Comparison of ENCODE assay signal across 29 cellular contexts in the genomic region with DNA sequence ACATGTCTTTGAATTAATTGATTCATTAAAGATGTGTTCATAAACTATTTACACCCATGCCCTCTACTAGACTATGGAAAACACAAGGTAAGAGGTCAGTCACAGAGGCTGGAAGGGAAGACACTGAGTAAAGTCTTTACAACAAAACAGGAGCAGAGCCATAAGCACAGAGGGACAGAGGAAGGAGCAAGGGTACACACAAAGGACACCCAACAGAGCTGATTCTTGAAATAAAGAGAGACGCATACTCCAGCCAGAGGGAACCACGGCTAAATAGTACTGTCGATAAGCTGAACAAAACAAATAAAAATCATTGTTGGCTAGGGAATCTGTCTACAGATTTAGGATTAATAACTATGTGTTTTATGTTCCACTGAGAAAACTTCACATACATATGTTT.
"Had no signal": no experiment of that assay in that cellular context is flagged by ENCODE, and none has a peak within 500 bp of the region (broad histone marks: within the 10 kb centered on the region; RNA-seq: fewer than 3 reads in every experiment).

No MANE protein-coding gene starts in this region.

- H3K27me3 Mint-ChIP-seq: activated CD4-positive, alpha-beta memory T cell treated with anti-CD3 and anti-CD28 coated beads, Interleukin-2, amount 10 ng/mL, durations not matched to agents 7 days and 5 days; activated naive CD8-positive, alpha-beta T cell treated with anti-CD3 and anti-CD28 coated beads, Interleukin-2, amount 10 ng/mL, durations not matched to agents 7 days and 5 days; central memory CD8-positive, alpha-beta T cell; memory B cell; stimulated activated naive CD8-positive, alpha-beta T cell treated with anti-CD3 and anti-CD28 coated beads, Interleukin-15, Interleukin-2, amounts not matched to agents 100 ng/mL and 50 ng/mL, for 24 hours had no signal

- H3K4me1 Mint-ChIP-seq: activated CD4-positive, alpha-beta memory T cell treated with anti-CD3 and anti-CD28 coated beads, Interleukin-2, amount 10 ng/mL, durations not matched to agents 7 days and 5 days; activated naive CD8-positive, alpha-beta T cell treated with anti-CD3 and anti-CD28 coated beads, Interleukin-2, amount 10 ng/mL, durations not matched to agents 7 days and 5 days; central memory CD8-positive, alpha-beta T cell; memory B cell; naive thymus-derived CD4-positive, alpha-beta T cell; T-helper 17 cell had no signal

- H3K4me3 ChIP-seq: breast epithelium, mucosa of descending colon, pancreas, psoas muscle, thyroid gland, upper lobe of right lung had no signal

- DNase-seq: activated CD4-positive, alpha-beta memory T cell treated with anti-CD3 and anti-CD28 coated beads, Interleukin-2, amount 10 ng/mL, durations not matched to agents 7 days and 5 days; activated CD4-positive, alpha-beta T cell treated with anti-CD3 and anti-CD28 coated beads for 48 hours; activated effector memory CD4-positive, alpha-beta T cell treated with Interleukin-2 at 50 U/mL for 16 hours; activated naive CD4-positive, alpha-beta T cell treated with anti-CD3 and anti-CD28 coated beads for 36 hours; activated naive CD8-positive, alpha-beta T cell treated with anti-CD3 and anti-CD28 coated beads, Interleukin-2, amount 10 ng/mL, durations not matched to agents 7 days and 5 days; activated T-cell treated with anti-CD3 and anti-CD28 coated beads, Interleukin-2, amount 50 U/mL, for 72 hours; effector memory CD4-positive, alpha-beta T cell; hypothalamus; islet precursor cell; left cardiac atrium; mucosa of descending colon; naive thymus-derived CD4-positive, alpha-beta T cell; pancreas; psoas muscle; right cardiac atrium; stimulated activated CD4-positive, alpha-beta T cell treated with anti-CD3 and anti-CD28 coated beads, Interleukin-1b, Interleukin-23, amount 100 ng/mL, for 48 hours; substantia nigra; SW 1271; T-helper 17 cell; thyroid gland; upper lobe of right lung had no signal

- H3K36me3 ChIP-seq: breast epithelium, pancreas, thyroid gland, upper lobe of right lung had no signal

- H3K9me3 ChIP-seq: breast epithelium, mucosa of descending colon, pancreas, psoas muscle, thyroid gland, upper lobe of right lung had no signal

- ATAC-seq: activated T-cell treated with anti-CD3 and anti-CD28 coated beads, Interleukin-2, amount 50 U/mL, for 72 hours; esophagus mucosa; left cardiac atrium; naive thymus-derived CD4-positive, alpha-beta T cell; pancreas; psoas muscle; right cardiac atrium; T-helper 17 cell; upper lobe of right lung had no signal

- H3K9me3 Mint-ChIP-seq: activated CD4-positive, alpha-beta memory T cell treated with anti-CD3 and anti-CD28 coated beads, Interleukin-2, amount 10 ng/mL, durations not matched to agents 7 days and 5 days; activated naive CD4-positive, alpha-beta T cell treated with anti-CD3 and anti-CD28 coated beads for 36 hours; activated naive CD8-positive, alpha-beta T cell treated with anti-CD3 and anti-CD28 coated beads, Interleukin-2, amount 10 ng/mL, durations not matched to agents 7 days and 5 days; activated T-cell treated with anti-CD3 and anti-CD28 coated beads, Interleukin-2, amount 50 U/mL, for 72 hours; central memory CD8-positive, alpha-beta T cell; memory B cell; stimulated activated naive CD8-positive, alpha-beta T cell treated with anti-CD3 and anti-CD28 coated beads, Interleukin-15, Interleukin-2, amounts not matched to agents 100 ng/mL and 50 ng/mL, for 24 hours had no signal

- H3K36me3 Mint-ChIP-seq: activated naive CD8-positive, alpha-beta T cell treated with anti-CD3 and anti-CD28 coated beads, Interleukin-2, amount 10 ng/mL, durations not matched to agents 7 days and 5 days; memory B cell; naive thymus-derived CD4-positive, alpha-beta T cell had no signal

- FAIRE-seq: colon, endothelial cell of umbilical vein, frontal cortex, pancreas had no signal

- H3K27ac ChIP-seq: breast epithelium, pancreas, psoas muscle, thyroid gland, upper lobe of right lung had no signal

- H3K27me3 ChIP-seq: breast epithelium, pancreas, thyroid gland, upper lobe of right lung had no signal

- H3K27ac Mint-ChIP-seq: activated CD4-positive, alpha-beta memory T cell treated with anti-CD3 and anti-CD28 coated beads, Interleukin-2, amount 10 ng/mL, durations not matched to agents 7 days and 5 days; activated naive CD4-positive, alpha-beta T cell treated with anti-CD3 and anti-CD28 coated beads for 36 hours; activated naive CD8-positive, alpha-beta T cell treated with anti-CD3 and anti-CD28 coated beads, Interleukin-2, amount 10 ng/mL, durations not matched to agents 7 days and 5 days; activated T-cell treated with anti-CD3 and anti-CD28 coated beads, Interleukin-2, amount 50 U/mL, for 72 hours; memory B cell; naive thymus-derived CD4-positive, alpha-beta T cell; stimulated activated naive CD8-positive, alpha-beta T cell treated with anti-CD3 and anti-CD28 coated beads, Interleukin-15, Interleukin-2, amounts not matched to agents 100 ng/mL and 50 ng/mL, for 24 hours; T-helper 17 cell had no signal

- H3K4me3 Mint-ChIP-seq: activated CD4-positive, alpha-beta memory T cell treated with anti-CD3 and anti-CD28 coated beads, Interleukin-2, amount 10 ng/mL, durations not matched to agents 7 days and 5 days; activated naive CD4-positive, alpha-beta T cell treated with anti-CD3 and anti-CD28 coated beads for 36 hours; activated naive CD8-positive, alpha-beta T cell treated with anti-CD3 and anti-CD28 coated beads, Interleukin-2, amount 10 ng/mL, durations not matched to agents 7 days and 5 days; activated T-cell treated with anti-CD3 and anti-CD28 coated beads, Interleukin-2, amount 50 U/mL, for 72 hours; central memory CD8-positive, alpha-beta T cell; memory B cell; naive thymus-derived CD4-positive, alpha-beta T cell; stimulated activated naive CD8-positive, alpha-beta T cell treated with anti-CD3 and anti-CD28 coated beads, Interleukin-15, Interleukin-2, amounts not matched to agents 100 ng/mL and 50 ng/mL, for 24 hours; T-helper 17 cell had no signal

- H3K4me1 ChIP-seq: breast epithelium, pancreas, psoas muscle, thyroid gland, upper lobe of right lung had no signal
